Comparison of ENCODE assay signal across 6 cellular contexts in genomic region chr16:2205967-2206313, GRCh38. TPM values are rescaled to one million over a fixed set of nuclear protein-coding genes. Genes with fewer than 3 reads are reported as not detected.
DNase-seq lines count a peak whose midpoint lies in the region; ATAC-seq and TF ChIP-seq lines count a peak whose summit lies in the region.

No MANE protein-coding gene starts in this region.

- no peak overlapping the region for H3K27ac ChIP-seq in smooth muscle cell (ENCODE audit: low read depth)

- H3K9ac ChIP-seq in smooth muscle cell (ENCODE audit: low read depth), result peak overlapping the region; percentile 92

- H3K36me3 ChIP-seq in smooth muscle cell (ENCODE audit: low read depth), result no peaks in the 10 kb centered on the region

- TF ChIP-seq CTCF in epithelial cell of proximal tubule (conservative IDR thresholded peaks at IDR 0.05; ENCODE audit: low read depth, low read length) (no peak), smooth muscle cell (IDR thresholded peaks at IDR 0.05; ENCODE audit: borderline replicate concordance, insufficient read depth, poor library complexity, severe bottlenecking) (no peak)

- no peaks in the 10 kb centered on the region for H4K20me1 ChIP-seq in smooth muscle cell (ENCODE audit: low read depth)

- no peaks in the 10 kb centered on the region for H3K27me3 ChIP-seq in smooth muscle cell (ENCODE audit: low read depth)

- no peaks in the 10 kb centered on the region for H3K4me1 ChIP-seq in smooth muscle cell (ENCODE audit: low read depth)

- H2AFZ ChIP-seq in smooth muscle cell (ENCODE audit: low read depth), result peak overlapping the region; percentile 89

- H3K79me2 ChIP-seq in smooth muscle cell (ENCODE audit: low read depth), result peaks cover 7% of the 10 kb centered on the region

- no peaks in the 10 kb centered on the region for H3F3A ChIP-seq in smooth muscle cell (ENCODE audit: low read depth)

- no peak for DNase-seq in epithelial cell of proximal tubule (ENCODE audit: low read depth)
- DNase-seq in smooth muscle cell (lab: John Stamatoyannopoulos, UW; ENCODE audit: unreplicated experiment), result no peak
- no peak for DNase-seq in glomerular visceral epithelial cell (ENCODE audit: extremely low spot score)
- DNase-seq in central memory CD4-positive, alpha-beta T cell, result no peak

- no peaks in the 10 kb centered on the region for H3K9me3 ChIP-seq in smooth muscle cell (replicated peaks; ENCODE audit: low read depth)

- H3K4me3 ChIP-seq in epithelial cell of proximal tubule (ENCODE audit: low read depth, low read length) (peak overlapping the region; percentile 82), smooth muscle cell (peak overlapping the region; percentile 93)

- ATAC-seq in GM18502 (IDR thresholded peaks at IDR 0.05; ENCODE audit: poor library complexity, unreplicated experiment), result peak; percentile 14
- peak; percentile 10 for ATAC-seq in HG03521 (IDR thresholded peaks at IDR 0.05; ENCODE audit: unreplicated experiment)

- peak overlapping the region; percentile 85 for H3K4me2 ChIP-seq in smooth muscle cell

- 48% methylated on average over 16 of the region's 16 CpGs for WGBS in smooth muscle cell (ENCODE audit: low lambda C conversion rate)

RNA-seq across cellular contexts. Expression of gene MLST8, which starts 0.7 kb away (rescaled TPM):
- 98.2 and 134 TPM in 2 replicates for total RNA-seq in epithelial cell of proximal tubule
- total RNA-seq in smooth muscle cell, result 37.2 and 38.1 TPM in 2 replicates
- polyA plus RNA-seq in smooth muscle cell, result 61.8 and 67.0 TPM in 2 replicates

RNA-seq across cellular contexts. Expression of gene BRICD5, which starts 4.7 kb away (rescaled TPM):
- 5.3 and 10.1 TPM in 2 replicates for total RNA-seq in epithelial cell of proximal tubule
- total RNA-seq in smooth muscle cell, result 2.0 and 2.4 TPM in 2 replicates
- 4.7 and 14.1 TPM in 2 replicates for polyA plus RNA-seq in smooth muscle cell

RNA-seq across cellular contexts. Expression of gene PGP, which starts 8.7 kb away (rescaled TPM):
- total RNA-seq in epithelial cell of proximal tubule (29.3 and 58.3 TPM in 2 replicates), smooth muscle cell (17.2 and 21.6 TPM in 2 replicates)
- polyA plus RNA-seq in smooth muscle cell, result 30.1 and 32.9 TPM in 2 replicates

RNA-seq across cellular contexts. Expression of gene CASKIN1, which starts 9.5 kb away (rescaled TPM):
- total RNA-seq in epithelial cell of proximal tubule, result 0.07 and 0.12 TPM in 2 replicates
- total RNA-seq in smooth muscle cell, result 0.45 TPM in 2 replicates
- 0.09 and 0.77 TPM in 2 replicates for polyA plus RNA-seq in smooth muscle cell

RNA-seq across cellular contexts. Expression of gene E4F1, which starts 17.5 kb away (rescaled TPM):
- total RNA-seq in epithelial cell of proximal tubule (33.7 and 36.4 TPM in 2 replicates), smooth muscle cell (12.1 and 17.1 TPM in 2 replicates)
- polyA plus RNA-seq in smooth muscle cell, result 22.4 and 25.9 TPM in 2 replicates
